Comparison of ENCODE assay signal across 8 cellular contexts in genomic region chr5:76401801-76402250, GRCh38. TPM values are rescaled to one million over a fixed set of nuclear protein-coding genes. Genes with fewer than 3 reads are reported as not detected.
DNase-seq lines count a peak whose midpoint lies in the region; ATAC-seq, FAIRE-seq and TF ChIP-seq lines count a peak whose summit lies in the region.

No MANE protein-coding gene starts in this region.

- TF ChIP-seq POLR2A in NB4 (IDR thresholded peaks at IDR 0.05; ENCODE audit: extremely low read depth, insufficient read length) (no peak), prostate gland (IDR thresholded peaks at IDR 0.05) (no peak)

- BruUV-seq in MCF 10A (replicated peaks; lab: Mats Ljungman, UMichigan) (no TSS peak), mammary epithelial cell (replicated peaks; lab: Mats Ljungman, UMichigan) (no TSS peak)

- TF ChIP-seq CTCF in MCF 10A (IDR thresholded peaks at IDR 0.05; ENCODE audit: unreplicated experiment), result no peak
- TF ChIP-seq CTCF in mammary epithelial cell (conservative IDR thresholded peaks at IDR 0.05 in 1 of 2, IDR thresholded peaks at IDR 0.05 in 1 of 2; ENCODE audit: extremely low read depth in 1 of 2, insufficient read depth in 1 of 2, low read depth in 1 of 2, low read length in 2 of 2), result no peak
- no peak for TF ChIP-seq CTCF in NB4 (IDR thresholded peaks at IDR 0.05; ENCODE audit: low read depth, low read length)
- TF ChIP-seq CTCF in prostate gland (IDR thresholded peaks at IDR 0.05), result no peak

- H3K27me3 ChIP-seq in mammary epithelial cell (ENCODE audit: insufficient read depth, low read length) (peaks cover 32% of the 10 kb centered on the region), prostate gland (replicated peaks; ENCODE audit: insufficient read depth) (no peaks in the 10 kb centered on the region), SJCRH30 (no peaks in the 10 kb centered on the region)

- peak overlapping the region; percentile 76 for H3K4me3 Mint-ChIP-seq in MCF 10A (ENCODE audit: unreplicated experiment)

- dilution Hi-C loops in mammary epithelial cell (cut with HindIII; ENCODE audit: low sequenced_read_pairs), result no loop called here

- in situ Hi-C loops in mammary epithelial cell (cut with MboI; ENCODE audit: low sequenced_read_pairs in 2 of 2), result no loop called here

- H4K20me1 ChIP-seq in mammary epithelial cell (ENCODE audit: insufficient read depth, low read length), result no peaks in the 10 kb centered on the region

- FAIRE-seq in urothelium cell line (lab: Jason Lieb, UNC), result no peak

- POLR2A ChIA-PET in MCF 10A (lab: Yijun Ruan, JAX), result interaction anchor here (0.6 to 1.0 kb wide), 2 partner anchors 13 to 26 kb away, joined by 3 read pairs; no protein-coding TSS in a partner anchor

- intact Hi-C loops in MCF 10A (cut with micrococcal nuclease) (no loop called here), mammary epithelial cell (cut with micrococcal nuclease) (no loop called here), prostate gland (cut with DNase I) (loop anchor here (5.0 kb wide), 2 partner anchors 140 to 180 kb away; no protein-coding TSS in a partner anchor)

- no peak overlapping the region for H3K4me3 ChIP-seq in mammary epithelial cell (replicated peaks in 1 of 3; ENCODE audit: insufficient read depth in 1 of 3, low read depth in 2 of 3, low read length in 3 of 3)
- H3K4me3 ChIP-seq in NB4 (ENCODE audit: low read depth, low read length), result peak overlapping the region; percentile 44
- peak overlapping the region; percentile 66 to 75 for H3K4me3 ChIP-seq in prostate gland
- no peak overlapping the region for H3K4me3 ChIP-seq in SJCRH30

- H3K27me3 Mint-ChIP-seq in MCF 10A (ENCODE audit: insufficient read depth, unreplicated experiment), result peaks cover 48% of the 10 kb centered on the region

- H3K36me3 ChIP-seq in mammary epithelial cell (ENCODE audit: insufficient read depth, low read length), result no peaks in the 10 kb centered on the region
- H3K36me3 ChIP-seq in prostate gland, result no peaks in the 10 kb centered on the region
- H3K36me3 ChIP-seq in SJCRH30, result no peaks in the 10 kb centered on the region

- no peaks in the 10 kb centered on the region for H3K4me1 Mint-ChIP-seq in MCF 10A (ENCODE audit: insufficient read depth, unreplicated experiment)

- no peak overlapping the region for H2AFZ ChIP-seq in mammary epithelial cell (ENCODE audit: low read depth, low read length)

- H3K27ac ChIP-seq in mammary epithelial cell (ENCODE audit: insufficient read depth, low read depth, low read length) (no peak overlapping the region), prostate gland (peak overlapping the region; percentile 86 to 90), SJCRH30 (no peak overlapping the region)

- ATAC-seq in GM18907 (IDR thresholded peaks at IDR 0.05; ENCODE audit: unreplicated experiment), result no peak

- H3K4me2 ChIP-seq in mammary epithelial cell (ENCODE audit: insufficient read depth, low read depth, low read length), result no peak overlapping the region

- 33% methylated on average over 8 of the region's 11 CpGs for WGBS in mammary epithelial cell (ENCODE audit: low coverage, missing lambda C conversion rate)
- 35% methylated on average over 11 of the region's 11 CpGs for WGBS in prostate gland

- CTCF ChIA-PET in MCF 10A (lab: Yijun Ruan, JAX), result interaction anchor here (0.7 to 2.1 kb wide), 5 partner anchors 9 to 124 kb away, joined by 3 to 7 read pairs (median 3); no protein-coding TSS in a partner anchor
- CTCF ChIA-PET in mammary epithelial cell (lab: Charles Lee; ENCODE audit: low non-redundant PET), result no interaction called here

- no peaks in the 10 kb centered on the region for H3K79me2 ChIP-seq in mammary epithelial cell (ENCODE audit: insufficient read depth, low read length)

- no peaks in the 10 kb centered on the region for H3K9me3 ChIP-seq in mammary epithelial cell (replicated peaks; ENCODE audit: insufficient read depth, low read length)
- no peaks in the 10 kb centered on the region for H3K9me3 ChIP-seq in prostate gland
- H3K9me3 ChIP-seq in SJCRH30 (replicated peaks), result no peaks in the 10 kb centered on the region

- no peak overlapping the region for H3K9ac ChIP-seq in mammary epithelial cell (ENCODE audit: insufficient read depth, low read length)

- no peak overlapping the region for H3K27ac Mint-ChIP-seq in MCF 10A (ENCODE audit: low read depth, unreplicated experiment)

- peaks cover 10% of the 10 kb centered on the region for H3K4me1 ChIP-seq in mammary epithelial cell (ENCODE audit: insufficient read depth, low read length)
- H3K4me1 ChIP-seq in prostate gland (replicated peaks), result no peaks in the 10 kb centered on the region
- no peaks in the 10 kb centered on the region for H3K4me1 ChIP-seq in SJCRH30

- H3K36me3 Mint-ChIP-seq in MCF 10A (ENCODE audit: insufficient read depth, unreplicated experiment), result peaks cover 4% of the 10 kb centered on the region

- DNase-seq in MCF 10A (ENCODE audit: unreplicated experiment), result no peak
- DNase-seq in mammary epithelial cell, result no peak
- DNase-seq in NB4 (ENCODE audit: low read depth), result peak; percentile 85
- peak; percentile 34 for DNase-seq in central memory CD4-positive, alpha-beta T cell
- DNase-seq in prostate gland (ENCODE audit: low spot score), result no peak
- no peak for DNase-seq in urothelium cell line (ENCODE audit: low spot score)
- no peak for DNase-seq in SJCRH30

- no peaks in the 10 kb centered on the region for H3K9me3 Mint-ChIP-seq in MCF 10A (ENCODE audit: unreplicated experiment)

RNA-seq across cellular contexts. Expression of gene IQGAP2, which starts 1.3 kb away (rescaled TPM):
- total RNA-seq in MCF 10A (2022) (0.93 and 1.5 TPM in 2 replicates), mammary epithelial cell (under 1 TPM in 1 of 2 donors, not detected in 1; 0.83 TPM), prostate gland (10 to 100 TPM; 41.5 to 64.9 TPM)
- polyA plus RNA-seq in mammary epithelial cell, result 0.05 TPM
- polyA minus RNA-seq in mammary epithelial cell, result not detected
- total RNA-seq in SJCRH30 (2014; rRNA removed; shearing (Covaris generic)), result 8.5 and 11.4 TPM in 2 replicates

Comparison
In these comparisons a context has a peak if more than half of its experiments do, and no peak if none do; other contexts are left out.
1. DNase-seq: peak in NB4 (single experiment) and central memory CD4-positive, alpha-beta T cell (single experiment); none in MCF 10A (single experiment), mammary epithelial cell (single experiment), prostate gland (single experiment), urothelium cell line (single experiment) and SJCRH30 (0 of 2).
2. H3K27ac ChIP-seq: peak in prostate gland (2 of 2); none in mammary epithelial cell (single experiment) and SJCRH30 (single experiment).
3. H3K4me3 ChIP-seq: peak in NB4 (single experiment) and prostate gland (2 of 2); none in mammary epithelial cell (0 of 3) and SJCRH30 (single experiment).